1 cellular context compared by ENCODE assay signal in genomic region chr12:66188584-66189475, GRCh38.
A peak's percentile ranks its signal among the peaks of the same experiment; 100 is the strongest.
TF ChIP-seq lines count a peak whose summit lies in the region.

Gene IRAK3, plus strand, starts transcription at chr12:66189214. Its CDS starts 86 bp downstream, at chr12:66189300.

TF ChIP-seq in WTC11, 78 proteins besides CTCF, POLR2A, EP300 and RAD21 (continued from another document and continues in another):
- TF ChIP-seq ZNF138 (CRISPR knock-in tag; conservative IDR thresholded peaks at IDR 0.05) (0 out of 2 replicates have a peak, but pooled peaks have one; percentile 81), GABPB1 (CRISPR knock-in tag; IDR thresholded peaks at IDR 0.05) (no peak), TEAD4 (CRISPR knock-in tag; IDR thresholded peaks at IDR 0.05) (peak; percentile 86; the same call in 1 of the 2 replicates), ZNF281 (CRISPR knock-in tag; IDR thresholded peaks at IDR 0.05) (peak; percentile 94), NR3C1 (CRISPR knock-in tag; conservative IDR thresholded peaks at IDR 0.05; ENCODE audit: low read depth) (0 out of 2 replicates have a peak, but pooled peaks have one; percentile 32), MYBL2 (CRISPR knock-in tag; IDR thresholded peaks at IDR 0.05) (peak; percentile 97), GTF2I (CRISPR knock-in tag; conservative IDR thresholded peaks at IDR 0.05) (no peak), MXD4 (CRISPR knock-in tag; IDR thresholded peaks at IDR 0.05; ENCODE audit: borderline replicate concordance) (no peak), E2F4 (CRISPR knock-in tag; IDR thresholded peaks at IDR 0.05; ENCODE audit: borderline replicate concordance, low read depth) (no peak), ZNF232 (CRISPR knock-in tag; IDR thresholded peaks at IDR 0.05) (peak; percentile 73), HMGA2 (CRISPR knock-in tag; IDR thresholded peaks at IDR 0.05) (no peak), ZBTB43 (CRISPR knock-in tag; IDR thresholded peaks at IDR 0.05) (peak; percentile 89; the same call in 1 of the 2 replicates), JUN (CRISPR knock-in tag; IDR thresholded peaks at IDR 0.05) (peak; percentile 89), ZNF671 (CRISPR knock-in tag; IDR thresholded peaks at IDR 0.05) (no peak), ZNF512 (CRISPR knock-in tag; IDR thresholded peaks at IDR 0.05; ENCODE audit: borderline replicate concordance) (0 out of 2 replicates have a peak, but pooled peaks have one; percentile 32), CBFB (CRISPR knock-in tag; IDR thresholded peaks at IDR 0.05; ENCODE audit: low read depth) (no peak), ATF1 (CRISPR knock-in tag; IDR thresholded peaks at IDR 0.05) (peak; percentile 93), MLX (CRISPR knock-in tag; IDR thresholded peaks at IDR 0.05) (0 out of 2 replicates have a peak, but pooled peaks have one; percentile 93), RORB (CRISPR knock-in tag; IDR thresholded peaks at IDR 0.05) (no peak), IRF2 (CRISPR knock-in tag; IDR thresholded peaks at IDR 0.05; ENCODE audit: borderline replicate concordance, low read depth) (0 out of 2 replicates have a peak, but pooled peaks have one; percentile 78), FOXP4 (CRISPR knock-in tag; IDR thresholded peaks at IDR 0.05) (peak; percentile 96), PREB (CRISPR knock-in tag; IDR thresholded peaks at IDR 0.05; ENCODE audit: borderline replicate concordance) (no peak), GRHL2 (CRISPR knock-in tag; IDR thresholded peaks at IDR 0.05; ENCODE audit: insufficient replicate concordance, severe bottlenecking) (no peak), E2F5 (CRISPR knock-in tag; IDR thresholded peaks at IDR 0.05) (peak; percentile 72), HMGXB4 (CRISPR knock-in tag; IDR thresholded peaks at IDR 0.05) (peak; percentile 88), ZNF396 (CRISPR knock-in tag; IDR thresholded peaks at IDR 0.05; ENCODE audit: borderline replicate concordance) (no peak), USF1 (CRISPR knock-in tag; IDR thresholded peaks at IDR 0.05) (peak; percentile 95), RELA (CRISPR knock-in tag; IDR thresholded peaks at IDR 0.05; ENCODE audit: borderline replicate concordance) (peak; percentile 89; the same call in 1 of the 2 replicates), ZNF219 (CRISPR knock-in tag; IDR thresholded peaks at IDR 0.05; ENCODE audit: borderline replicate concordance) (peak; percentile 91), SMAD3 (CRISPR knock-in tag; IDR thresholded peaks at IDR 0.05; ENCODE audit: borderline replicate concordance) (no peak), ZBTB21 (CRISPR knock-in tag; IDR thresholded peaks at IDR 0.05; ENCODE audit: borderline replicate concordance) (no peak), KAT7 (CRISPR knock-in tag; IDR thresholded peaks at IDR 0.05; ENCODE audit: borderline replicate concordance) (peak; percentile 93), NFATC4 (CRISPR knock-in tag; IDR thresholded peaks at IDR 0.05) (no peak), CREB1 (CRISPR knock-in tag; IDR thresholded peaks at IDR 0.05) (peak; percentile 75; the same call in 1 of the 2 replicates), ZMAT4 (CRISPR knock-in tag; IDR thresholded peaks at IDR 0.05) (no peak), TEAD1 (CRISPR knock-in tag; IDR thresholded peaks at IDR 0.05) (peak; percentile 92), SMAD4 (CRISPR knock-in tag; IDR thresholded peaks at IDR 0.05) (peak; percentile 89; the same call in 1 of the 2 replicates), ELF4 (CRISPR knock-in tag; IDR thresholded peaks at IDR 0.05; ENCODE audit: low read depth) (peak; percentile 95), ZNF425 (CRISPR knock-in tag; conservative IDR thresholded peaks at IDR 0.05) (no peak)
